In genomic region chr3:27340524-27340923, GRCh38 we compare ENCODE assay signal across 12 cellular contexts. TPM values are rescaled to one million over a fixed set of nuclear protein-coding genes. Genes with fewer than 3 reads are reported as not detected.
DNase-seq lines count a peak whose midpoint lies in the region; ATAC-seq and TF ChIP-seq lines count a peak whose summit lies in the region.
"Had no signal": no experiment of that assay in that cellular context is flagged by ENCODE, and none has a peak within 500 bp of the region (broad histone marks: within the 10 kb centered on the region; RNA-seq: fewer than 3 reads in every experiment).

No MANE protein-coding gene starts in this region.

- H3K9me3 Mint-ChIP-seq in natural killer cell = no peaks in the 10 kb centered on the region

- peaks cover 0 to 4% of the 10 kb centered on the region in 2 donors for H3K27me3 Mint-ChIP-seq in natural killer cell (ENCODE audit: low read depth in 2 of 2)

- H3K36me3 ChIP-seq in body of pancreas (replicated peaks in 1 of 2; ENCODE audit: insufficient read depth in 1 of 2, low read depth in 2 of 2) = no peaks in the 10 kb centered on the region
- H3K36me3 ChIP-seq: thoracic aorta had no signal

- TF ChIP-seq POLR2A in body of pancreas (IDR thresholded peaks at IDR 0.05) = no peak

- H3K27ac ChIP-seq in body of pancreas = no peak overlapping the region
- H3K27ac ChIP-seq: coronary artery, thoracic aorta had no signal

- H3K4me3 ChIP-seq in foreskin fibroblast (ENCODE audit: low read depth in 1 of 2, low read length in 2 of 2) (no peak overlapping the region), body of pancreas (no peak overlapping the region)
- H3K4me3 ChIP-seq: coronary artery, thoracic aorta had no signal

- TF ChIP-seq CTCF in foreskin fibroblast (IDR thresholded peaks at IDR 0.05; ENCODE audit: low read depth, low read length) (no peak), natural killer cell (IDR thresholded peaks at IDR 0.05) (no peak), body of pancreas (IDR thresholded peaks at IDR 0.05) (no peak)

- peaks cover 0 to 4% (median 0%) of the 10 kb centered on the region in 3 donors for H3K9me3 ChIP-seq in body of pancreas
- H3K9me3 ChIP-seq: thoracic aorta had no signal

- H3K4me1 ChIP-seq in body of pancreas = no peaks in the 10 kb centered on the region

- no peak overlapping the region for H3K27ac Mint-ChIP-seq in natural killer cell

- H3K4me3 Mint-ChIP-seq in natural killer cell = no peak overlapping the region

- peaks cover 2 to 3% of the 10 kb centered on the region in 2 donors for H3K4me1 Mint-ChIP-seq in natural killer cell

- WGBS in body of pancreas, 2 donors = 37 to 58% methylated on average over 1 of the region's 1 CpG

- no peaks in the 10 kb centered on the region for H3K36me3 Mint-ChIP-seq in natural killer cell

- H3K27me3 ChIP-seq in body of pancreas = no peaks in the 10 kb centered on the region

- peak; percentile 80 for ATAC-seq in HG02678 (IDR thresholded peaks at IDR 0.05; ENCODE audit: unreplicated experiment)
- peak; percentile 82 for ATAC-seq in HG03469 (IDR thresholded peaks at IDR 0.05; ENCODE audit: unreplicated experiment)
- no peak for ATAC-seq in natural killer cell
- ATAC-seq in body of pancreas = no peak

- peak; percentile 2 to 13 for DNase-seq in NCI-H526 (lab: John Stamatoyannopoulos, UW)
- no peak for DNase-seq in NCI-H526 treated with DMSO at 0.1 percent for 48 hours (lab: John Stamatoyannopoulos, UW)
- no peak for DNase-seq in foreskin fibroblast
- no peak for DNase-seq in natural killer cell
- no peak for DNase-seq in inferior parietal cortex (ENCODE audit: extremely low spot score)
- no peak for DNase-seq in body of pancreas
- DNase-seq: activated CD8-positive, alpha-beta memory T cell treated with anti-CD3 and anti-CD28 coated beads, Interleukin-2, amount 50 U/mL, for 4 hours; NCI-H1105 had no signal

- intact Hi-C loops in natural killer cell (cut with micrococcal nuclease) (no loop called here), body of pancreas (cut with DNase I) (no loop called here)

RNA-seq across cellular contexts. Expression of gene NEK10, which starts 28.7 kb away (rescaled TPM):
- total RNA-seq in natural killer cell (1 to 10 TPM in 1 of 3 donors, under 1 TPM in 2; 0.68 to 1.6 (median 0.80) TPM), body of pancreas (under 1 TPM; 0.33 to 0.78 TPM)

Comparison
In these comparisons a context has a peak if more than half of its experiments do, and no peak if none do; other contexts are left out.
1. DNase-seq: peak in NCI-H526 (2 of 2); none in NCI-H526 treated with DMSO at 0.1 percent for 48 hours (single experiment), foreskin fibroblast (0 of 2), natural killer cell (single experiment), inferior parietal cortex (single experiment) and body of pancreas (0 of 4).
2. ATAC-seq: peak in HG02678 (single experiment) and HG03469 (single experiment); none in natural killer cell (0 of 3) and body of pancreas (single experiment).